Comparison of ENCODE assay signal across 2 cellular contexts in the genomic region with DNA sequence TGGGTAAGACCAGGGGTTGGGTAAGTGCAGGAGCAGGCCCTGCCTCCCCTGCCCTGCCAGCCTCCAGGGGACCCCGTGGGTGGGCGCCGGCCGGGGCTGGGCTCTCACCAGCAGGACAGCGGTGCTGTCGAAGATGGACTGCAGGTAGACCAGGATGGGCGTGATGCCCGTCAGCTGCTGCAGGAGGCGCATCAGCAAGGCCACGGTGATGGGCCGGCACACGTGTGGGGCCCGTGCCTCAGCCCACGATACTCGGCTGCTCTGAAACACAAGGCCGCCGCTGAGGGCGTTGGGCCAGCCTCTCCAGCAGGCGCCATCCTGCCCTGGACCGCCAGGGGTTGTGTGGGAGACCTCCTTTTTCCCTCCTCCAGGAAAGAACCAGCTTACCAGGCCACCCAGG.
A peak's percentile ranks its signal among the peaks of the same experiment; 100 is the strongest.
TF ChIP-seq lines count a peak whose summit lies in the region.

No MANE protein-coding gene starts in this region.

TF ChIP-seq in HEK293, 187 proteins besides CTCF, POLR2A, EP300 and RAD21:
- TF ChIP-seq ZBTB1 (tag by site-specific recombination; IDR thresholded peaks at IDR 0.05) = no peak
- TF ChIP-seq GLIS2 (tag by site-specific recombination; IDR thresholded peaks at IDR 0.05) = peak; percentile 40; the same call in 1 of the 2 replicates

TF ChIP-seq in K562, 482 proteins besides CTCF, POLR2A, EP300 and RAD21:
- TF ChIP-seq KLF1 (tag; IDR thresholded peaks at IDR 0.05) (no peak), CBX2 (IDR thresholded peaks at IDR 0.05; ENCODE audit: insufficient read depth, low read length, poor library complexity, severe bottlenecking) (no peak), SAFB (IDR thresholded peaks at IDR 0.05; ENCODE audit: borderline replicate concordance, low read depth, low read length) (0 out of 2 replicates have a peak, but pooled peaks have one; percentile 27), CCAR2 (IDR thresholded peaks at IDR 0.05; ENCODE audit: low read depth, low read length) (no peak)
